Comparison of ENCODE assay signal across 1 cellular context in genomic region chr5:180622910-180623309, GRCh38.
TF ChIP-seq lines count a peak whose summit lies in the region.

No MANE protein-coding gene starts in this region.

TF ChIP-seq in HepG2, 621 proteins besides CTCF, POLR2A, EP300 and RAD21:
- no peak for TF ChIP-seq KDM1A (CRISPR knock-in tag; IDR thresholded peaks at IDR 0.05)
- no peak for TF ChIP-seq GABPA (IDR thresholded peaks at IDR 0.05; ENCODE audit: low read depth, low read length)
- no peak for TF ChIP-seq GABPA (CRISPR knock-in tag; IDR thresholded peaks at IDR 0.05; ENCODE audit: low read depth)
- peak; percentile 34; the same call in 1 of the 2 replicates for TF ChIP-seq ZNF768 (CRISPR knock-in tag; IDR thresholded peaks at IDR 0.05)
- TF ChIP-seq CREB1 (IDR thresholded peaks at IDR 0.05) = peak; percentile 93
- no peak for TF ChIP-seq CREB1 (CRISPR knock-in tag; IDR thresholded peaks at IDR 0.05)
- TF ChIP-seq NFKB2 (CRISPR knock-in tag; IDR thresholded peaks at IDR 0.05; ENCODE audit: borderline replicate concordance) = no peak
- no peak for TF ChIP-seq MZF1 (CRISPR knock-in tag; IDR thresholded peaks at IDR 0.05; ENCODE audit: borderline replicate concordance)
- TF ChIP-seq TEAD2 (CRISPR knock-in tag; IDR thresholded peaks at IDR 0.05) = no peak
- TF ChIP-seq ZFYVE20 (CRISPR knock-in tag; IDR thresholded peaks at IDR 0.05; ENCODE audit: borderline replicate concordance, low read depth) = no peak
- no peak for TF ChIP-seq THYN1 (CRISPR knock-in tag; IDR thresholded peaks at IDR 0.05; ENCODE audit: borderline replicate concordance, low read depth)
- TF ChIP-seq KLF16 (CRISPR knock-in tag; IDR thresholded peaks at IDR 0.05) = no peak
- no peak for TF ChIP-seq CSRNP2 (CRISPR knock-in tag; conservative IDR thresholded peaks at IDR 0.05; ENCODE audit: low read depth)
- no peak for TF ChIP-seq ZNF557 (CRISPR knock-in tag; IDR thresholded peaks at IDR 0.05)
- no peak for TF ChIP-seq ZNF619 (CRISPR knock-in tag; IDR thresholded peaks at IDR 0.05)
- no peak for TF ChIP-seq ZNF3 (CRISPR knock-in tag; IDR thresholded peaks at IDR 0.05)
- no peak for TF ChIP-seq KDM4B (CRISPR knock-in tag; IDR thresholded peaks at IDR 0.05)
- TF ChIP-seq GTF3A (CRISPR knock-in tag; conservative IDR thresholded peaks at IDR 0.05) = no peak
- no peak for TF ChIP-seq ZNF530 (CRISPR knock-in tag; IDR thresholded peaks at IDR 0.05; ENCODE audit: low read depth)
- TF ChIP-seq ATF7 (IDR thresholded peaks at IDR 0.05) = 0 out of 2 replicates have a peak, but pooled peaks have one; percentile 11
- TF ChIP-seq ATF7 (CRISPR knock-in tag; IDR thresholded peaks at IDR 0.05) = no peak
